17 cellular contexts compared by ENCODE assay signal in genomic region chr18:12031181-12031580, GRCh38. TPM values are rescaled to one million over a fixed set of nuclear protein-coding genes. Genes with fewer than 3 reads are reported as not detected.
DNase-seq lines count a peak whose midpoint lies in the region; TF ChIP-seq lines count a peak whose summit lies in the region.
"Had no signal": no experiment of that assay in that cellular context is flagged by ENCODE, and none has a peak within 500 bp of the region (broad histone marks: within the 10 kb centered on the region; RNA-seq: fewer than 3 reads in every experiment).

No MANE protein-coding gene starts in this region.

- TF ChIP-seq CTCF in RWPE1 (conservative IDR thresholded peaks at IDR 0.05; ENCODE audit: low read depth), result no peak
- no peak for TF ChIP-seq CTCF in mesothelial cell of epicardium (IDR thresholded peaks at IDR 0.05; ENCODE audit: unreplicated experiment)

- no peaks in the 10 kb centered on the region for H3K27me3 Mint-ChIP-seq in mesothelial cell of epicardium (ENCODE audit: low read depth)
- H3K27me3 Mint-ChIP-seq: IgD-negative memory B cell had no signal

- no peak overlapping the region for H3K4me3 ChIP-seq in skin epidermis

- H3K27ac Mint-ChIP-seq in mesothelial cell of epicardium, result peak overlapping the region; percentile 90

- H3K9me3 Mint-ChIP-seq in mesothelial cell of epicardium, result no peaks in the 10 kb centered on the region
- H3K9me3 Mint-ChIP-seq: IgD-negative memory B cell had no signal

- CTCF ChIA-PET in RWPE1 (lab: Yijun Ruan, JAX), result no interaction called here

- H3K27ac ChIP-seq in RWPE1 (peak overlapping the region; percentile 69), skin epidermis (peak overlapping the region in 18 of 21 experiments; percentile 24 to 90 (median 67))

- H3K4me1 Mint-ChIP-seq in mesothelial cell of epicardium, result peaks cover 43% of the 10 kb centered on the region

- H3K4me3 Mint-ChIP-seq in mesothelial cell of epicardium, result no peak overlapping the region
- H3K4me3 Mint-ChIP-seq: IgD-negative memory B cell had no signal

- POLR2A ChIA-PET in RWPE1 (lab: Yijun Ruan, JAX; ENCODE audit: low non-redundant PET), result no interaction called here

- no peak for DNase-seq in RWPE1 (ENCODE audit: low spot score)
- peak; percentile 21 for DNase-seq in astrocyte of the hippocampus (ENCODE audit: low read depth, low spot score)
- DNase-seq in mesothelial cell of epicardium (ENCODE audit: low spot score in 2 of 2, unreplicated experiment in 2 of 2), result no peak
- no peak for DNase-seq in middle frontal gyrus (ENCODE audit: extremely low spot score, low spot score)
- no peak for DNase-seq in LoVo (ENCODE audit: low spot score)
- DNase-seq in NCI-H2029 (lab: John Stamatoyannopoulos, UW), result no peak
- DNase-seq: BE2C, EL, GF-D8, MV-4-11, NCI-H1105 treated with DMSO at 0.1 percent for 48 hours, NCI-H2081, NCI-H2171, NCI-H524 treated with DMSO at 0.1 percent for 48 hours, NCI-H82 had no signal

- H3K36me3 Mint-ChIP-seq in mesothelial cell of epicardium, result peaks cover 2% of the 10 kb centered on the region

RNA-seq across cellular contexts. Expression of gene IMPA2, which starts 49.9 kb away (rescaled TPM):
- total RNA-seq in mesothelial cell of epicardium, result 29.9 to 30.6 TPM (median 30.4 TPM) in 3 replicates
